Comparison of ENCODE assay signal across 8 cellular contexts in genomic region chr2:218399391-218400166, GRCh38. TPM values are rescaled to one million over a fixed set of nuclear protein-coding genes. Genes with fewer than 3 reads are reported as not detected.
DNase-seq lines count a peak whose midpoint lies in the region; ATAC-seq and TF ChIP-seq lines count a peak whose summit lies in the region.

CTDSP1 (plus strand) TSS chr2:218399868; CDS start chr2:218400091, 223 bp downstream.

- TF ChIP-seq CTCF in GM10266 (IDR thresholded peaks at IDR 0.05; ENCODE audit: control insufficient read depth, insufficient read depth, low read depth, missing control alignments) = no peak
- peak in 3 of 5 experiments; percentile 19 to 57 (median 25) for TF ChIP-seq CTCF in tibial nerve (IDR thresholded peaks at IDR 0.05)

- peak within 1 kb of the TSS; percentile 95 for H4K12ac ChIP-seq in trophoblast cell (ENCODE audit: low read depth, low read length)

- H3K4me3 Mint-ChIP-seq in activated naive CD8-positive, alpha-beta T cell treated with anti-CD3 and anti-CD28 coated beads, Interleukin-2, amount 50 U/mL, for 24 hours = peak within 1 kb of the TSS; percentile 88

- peak within 1 kb of the TSS; percentile 96 for H2AK5ac ChIP-seq in trophoblast cell (ENCODE audit: low read length)

- peak in 1 of 2 donors; percentile 99 for TF ChIP-seq EP300 in tibial nerve (IDR thresholded peaks at IDR 0.05)

- H3K4me2 ChIP-seq in trophoblast cell (ENCODE audit: low read length) = peak within 1 kb of the TSS; percentile 87

- H3K9me3 Mint-ChIP-seq in activated naive CD8-positive, alpha-beta T cell treated with anti-CD3 and anti-CD28 coated beads, Interleukin-2, amount 50 U/mL, for 24 hours = no peaks in the 10 kb centered on the region

- no peak within 1 kb of the TSS for H3K23ac ChIP-seq in trophoblast cell (ENCODE audit: low read length)

- no CpG with 5 or more reads among the region's 78 CpGs for WGBS in trophoblast cell (ENCODE audit: extremely low coverage, insufficient coverage, insufficient read length)
- WGBS in tibial nerve, 2 donors = 1% methylated on average over 18 to 71 of the region's 78 CpGs

- H3K36me3 ChIP-seq in trophoblast cell (ENCODE audit: control insufficient read depth in 1 of 2, insufficient read depth in 2 of 2, low read length in 2 of 2) = peaks cover 30 to 32% of the 10 kb centered on the region in 2 experiments
- H3K36me3 ChIP-seq in tibial nerve = peaks cover 0 to 33% (median 4%) of the 10 kb centered on the region in 3 donors

- H3K36me3 Mint-ChIP-seq in activated naive CD8-positive, alpha-beta T cell treated with anti-CD3 and anti-CD28 coated beads, Interleukin-2, amount 50 U/mL, for 24 hours (ENCODE audit: low read depth) = peaks cover 13% of the 10 kb centered on the region

- intact Hi-C loops in Right ventricle myocardium superior (cut with DNase I) = loop anchor here (5.0 to 10.0 kb wide), 2 partner anchors 112 to 245 kb away; no protein-coding TSS in a partner anchor

- peak in 1 of 2 donors; percentile 72 for TF ChIP-seq POLR2A in tibial nerve (IDR thresholded peaks at IDR 0.05)

- peak within 1 kb of the TSS; percentile 96 for H4K8ac ChIP-seq in trophoblast cell (ENCODE audit: low read depth, low read length)

- H2BK12ac ChIP-seq in trophoblast cell (ENCODE audit: low read length) = peak within 1 kb of the TSS; percentile 89

- peak within 1 kb of the TSS; percentile 83 for H3K27ac Mint-ChIP-seq in activated naive CD8-positive, alpha-beta T cell treated with anti-CD3 and anti-CD28 coated beads, Interleukin-2, amount 50 U/mL, for 24 hours

- H2BK120ac ChIP-seq in trophoblast cell (ENCODE audit: insufficient read depth, low read length, poor library complexity) = peak within 1 kb of the TSS; percentile 98

- H3K14ac ChIP-seq in trophoblast cell (ENCODE audit: low read length) = peak within 1 kb of the TSS; percentile 98

- peak within 1 kb of the TSS; percentile 63 for H3K4ac ChIP-seq in trophoblast cell (ENCODE audit: low read depth, low read length)

- H3K4me3 ChIP-seq in trophoblast cell (ENCODE audit: low read depth, low read length) (peak within 1 kb of the TSS; percentile 73), tibial nerve (peak within 1 kb of the TSS; percentile 72 to 98 (median 94))

- H3K9me3 ChIP-seq in trophoblast cell (ENCODE audit: insufficient read depth, low read depth, low read length) (no peaks in the 10 kb centered on the region), tibial nerve (no peaks in the 10 kb centered on the region)

- no peaks in the 10 kb centered on the region for H3K27me3 Mint-ChIP-seq in activated naive CD8-positive, alpha-beta T cell treated with anti-CD3 and anti-CD28 coated beads, Interleukin-2, amount 50 U/mL, for 24 hours

- H3K27ac ChIP-seq in trophoblast cell (ENCODE audit: low read depth, low read length) (peak within 1 kb of the TSS; percentile 86), tibial nerve (peak within 1 kb of the TSS; percentile 96 to 100 (median 98))

- H3K27me3 ChIP-seq in trophoblast cell (ENCODE audit: insufficient read depth, low read length) (no peaks in the 10 kb centered on the region), tibial nerve (no peaks in the 10 kb centered on the region)

- ATAC-seq in HG02642 (IDR thresholded peaks at IDR 0.05; ENCODE audit: poor library complexity, unreplicated experiment) (peak; percentile 50), Right ventricle myocardium superior (ENCODE audit: poor library complexity) (peak; percentile 64)
- ATAC-seq in activated naive CD8-positive, alpha-beta T cell treated with anti-CD3 and anti-CD28 coated beads, Interleukin-2, amount 50 U/mL, for 24 hours = peak; percentile 55

- H3K4me1 Mint-ChIP-seq in activated naive CD8-positive, alpha-beta T cell treated with anti-CD3 and anti-CD28 coated beads, Interleukin-2, amount 50 U/mL, for 24 hours = peaks cover 45% of the 10 kb centered on the region

- H2BK5ac ChIP-seq in trophoblast cell (ENCODE audit: low read depth, low read length, poor library complexity) = peak within 1 kb of the TSS; percentile 89

- peak within 1 kb of the TSS; percentile 80 for H3K9ac ChIP-seq in trophoblast cell (ENCODE audit: low read length)

- peaks cover 21% of the 10 kb centered on the region for H3K79me2 ChIP-seq in trophoblast cell (ENCODE audit: control insufficient read depth, insufficient read depth, low read length, poor library complexity)

- H3K4me1 ChIP-seq in trophoblast cell (ENCODE audit: control insufficient read depth in 1 of 2, insufficient read depth in 2 of 2, low read length in 2 of 2) (peaks cover 18 to 26% of the 10 kb centered on the region in 2 experiments), tibial nerve (peaks cover 0 to 63% (median 42%) of the 10 kb centered on the region in 4 donors)

- peak within 1 kb of the TSS; percentile 99 for H4K91ac ChIP-seq in trophoblast cell (ENCODE audit: low read depth, low read length)

- peak within 1 kb of the TSS; percentile 97 for H3K18ac ChIP-seq in trophoblast cell (ENCODE audit: low read length)

- H2AFZ ChIP-seq in trophoblast cell (ENCODE audit: insufficient read depth, low read length, poor library complexity) = peak within 1 kb of the TSS; percentile 91

- DNase-seq in GM10266 (ENCODE audit: extremely low spot score) = peak; percentile 94
- DNase-seq in NCI-H128 (lab: John Stamatoyannopoulos, UW; ENCODE audit: unreplicated experiment) = peak; percentile 63
- DNase-seq in SW480 (ENCODE audit: low spot score) = peak; percentile 93
- peak; percentile 91 for DNase-seq in activated naive CD8-positive, alpha-beta T cell treated with anti-CD3 and anti-CD28 coated beads, Interleukin-2, amount 50 U/mL, for 24 hours
- DNase-seq in Right ventricle myocardium superior = peak; percentile 98
- DNase-seq in trophoblast cell = peak; percentile 89 to 90
- DNase-seq in tibial nerve (ENCODE audit: low spot score in 2 of 2) = peak; percentile 93 to 97

- H3K79me1 ChIP-seq in trophoblast cell (ENCODE audit: low read length) = peaks cover 37% of the 10 kb centered on the region

RNA-seq across cellular contexts. Expression of gene CTDSP1, which starts in this region (rescaled TPM):
- total RNA-seq in Right ventricle myocardium superior (85.1 TPM), tibial nerve (100 to 1,000 TPM; 122 to 164 (median 140) TPM)
- polyA plus RNA-seq in trophoblast cell (2013) = 37.9 and 39.2 TPM in 2 replicates

Comparison
In these comparisons a context has a peak if more than half of its experiments do, and no peak if none do; other contexts are left out.
1. Peak in every context shown above with its lines: DNase-seq, ATAC-seq, H3K4me3 ChIP-seq and H3K27ac ChIP-seq.